22 cellular contexts compared by ENCODE assay signal in the genomic region with DNA sequence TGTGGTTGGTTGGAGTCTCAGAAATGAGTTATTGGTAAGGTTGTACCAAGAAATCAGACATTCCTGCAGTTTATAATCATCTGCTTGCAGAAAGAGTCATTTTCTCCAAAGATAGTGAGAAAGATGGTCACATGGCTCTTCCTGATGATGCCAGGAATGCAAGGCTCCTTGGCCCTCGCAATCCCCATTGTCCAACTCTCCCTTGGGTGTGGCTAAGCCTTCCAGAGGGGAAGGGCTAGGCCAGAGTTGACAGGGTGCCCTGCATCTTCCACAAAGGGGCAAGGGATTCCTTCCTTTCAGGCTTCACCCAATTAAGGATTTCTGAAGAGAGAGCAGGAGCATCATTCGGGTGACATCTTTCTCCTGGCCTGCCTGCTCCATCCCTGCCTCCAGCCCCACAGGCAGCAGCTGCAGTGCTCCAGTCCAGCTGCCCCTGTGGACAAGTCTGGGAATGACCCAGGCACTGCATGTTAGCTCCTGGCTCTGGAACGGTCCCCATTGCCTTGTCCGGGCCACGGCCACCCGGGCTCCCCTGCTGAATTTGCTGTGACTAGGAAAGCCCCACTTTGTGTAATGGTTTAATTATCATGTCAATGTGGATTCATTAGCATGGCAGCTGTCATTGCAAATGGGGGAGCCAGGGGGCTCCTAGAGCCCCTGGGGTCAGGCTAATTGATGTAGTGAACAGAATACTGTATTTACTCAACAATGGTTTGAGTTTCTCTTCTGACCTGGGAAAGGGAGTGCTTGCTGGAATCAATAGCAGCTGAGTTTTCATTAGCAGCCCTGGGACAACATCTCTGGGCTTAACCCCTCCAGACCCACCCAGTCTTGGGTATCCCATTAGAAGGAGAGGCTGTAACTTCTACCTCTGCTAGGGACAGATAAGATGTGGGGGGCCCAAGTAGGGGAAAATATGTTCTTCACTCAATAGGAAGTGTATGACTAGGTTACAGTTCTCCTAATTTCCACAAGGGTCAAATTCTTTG.
DNase-seq lines count a peak whose midpoint lies in the region; ATAC-seq and TF ChIP-seq lines count a peak whose summit lies in the region.
"Had no signal": no experiment of that assay in that cellular context is flagged by ENCODE, and none has a peak within 500 bp of the region (broad histone marks: within the 10 kb centered on the region; RNA-seq: fewer than 3 reads in every experiment).

No MANE protein-coding gene starts in this region.

- DNase-seq in ELF-1 (ENCODE audit: low read depth, low spot score) (peak; percentile 76), NCI-H69 (lab: John Stamatoyannopoulos, UW) (peak; percentile 50), fibroblast of the aortic adventitia (ENCODE audit: low read depth) (peak; percentile 13), iPS-NIHi7 (ENCODE audit: extremely low spot score) (peak; percentile 64), mucosa of descending colon (no peak), MM.1S (no peak)
- DNase-seq: activated CD4-positive, alpha-beta T cell treated with anti-CD3 and anti-CD28 coated beads, Interleukin-2, amount 10 ng/mL, durations not matched to agents 24 days and 14 days; activated gamma-delta T cell; activated naive CD8-positive, alpha-beta T cell treated with anti-CD3 and anti-CD28 coated beads, Interleukin-2, amount 10 ng/mL, durations not matched to agents 7 days and 5 days; activated T-cell treated with anti-CD3 and anti-CD28 coated beads, Interleukin-2, amount 50 U/mL, for 24 hours; CD8-positive, alpha-beta memory T cell; central memory CD4-positive, alpha-beta T cell; dermis blood vessel endothelial cell; DMS 273 treated with DMSO at 0.1 percent for 48 hours; HCEC 1CT; NCI-H1417 treated with DMSO at 0.1 percent for 48 hours; NCI-H446 treated with DMSO at 0.1 percent for 48 hours; tibial artery; WERI-Rb-1 had no signal

- no peaks in the 10 kb centered on the region for H3K79me2 ChIP-seq in MM.1S (ENCODE audit: low read length)

- H3K27ac ChIP-seq in MM.1S (ENCODE audit: low read length), result no peak overlapping the region
- H3K27ac ChIP-seq: prostate gland, tibial artery, WERI-Rb-1 had no signal

- H3K4me2 ChIP-seq in MM.1S (ENCODE audit: low read depth, low read length), result no peak overlapping the region

- H3K36me3 ChIP-seq in mucosa of descending colon (ENCODE audit: low read depth), result no peaks in the 10 kb centered on the region
- no peaks in the 10 kb centered on the region for H3K36me3 ChIP-seq in MM.1S (replicated peaks; ENCODE audit: insufficient read depth, low read length)
- H3K36me3 ChIP-seq: prostate gland, tibial artery, WERI-Rb-1 had no signal

- H3K9me3 ChIP-seq in mucosa of descending colon (no peaks in the 10 kb centered on the region), MM.1S (replicated peaks; ENCODE audit: insufficient read depth, low read length) (no peaks in the 10 kb centered on the region)
- H3K9me3 ChIP-seq: prostate gland, tibial artery had no signal

- intact Hi-C loops in mucosa of descending colon (cut with DNase I, micrococcal nuclease), result no loop called here

- ATAC-seq in mucosa of descending colon (no peak), GM19397 (IDR thresholded peaks at IDR 0.05; ENCODE audit: unreplicated experiment) (no peak), GM21381 (IDR thresholded peaks at IDR 0.05; ENCODE audit: unreplicated experiment) (no peak)

- H3K9me2 ChIP-seq in MM.1S (replicated peaks; ENCODE audit: insufficient read depth, low read length), result no peaks in the 10 kb centered on the region

- H3K4me1 ChIP-seq in mucosa of descending colon (ENCODE audit: low read depth) (no peaks in the 10 kb centered on the region), MM.1S (ENCODE audit: low read length) (no peaks in the 10 kb centered on the region)
- H3K4me1 ChIP-seq: prostate gland, tibial artery had no signal

- H3K9ac ChIP-seq in MM.1S (ENCODE audit: low read length), result no peak overlapping the region

- H3K4me3 ChIP-seq in fibroblast of the aortic adventitia (ENCODE audit: low read depth, low read length) (no peak overlapping the region), mucosa of descending colon (no peak overlapping the region), MM.1S (ENCODE audit: low read length) (no peak overlapping the region)
- H3K4me3 ChIP-seq: prostate gland, tibial artery had no signal

- no peak overlapping the region for H2AFZ ChIP-seq in MM.1S (ENCODE audit: low read length)

- TF ChIP-seq CTCF in fibroblast of the aortic adventitia (IDR thresholded peaks at IDR 0.05; ENCODE audit: insufficient read depth, low read length), result no peak
- TF ChIP-seq CTCF in mucosa of descending colon (IDR thresholded peaks at IDR 0.05), result no peak
- TF ChIP-seq CTCF in MM.1S (IDR thresholded peaks at IDR 0.05; ENCODE audit: low read length), result no peak

- no peaks in the 10 kb centered on the region for H4K20me1 ChIP-seq in MM.1S (ENCODE audit: insufficient read depth, low read length)

- H3K27me3 ChIP-seq in MM.1S (replicated peaks; ENCODE audit: insufficient read depth, low read length), result no peaks in the 10 kb centered on the region
- H3K27me3 ChIP-seq: tibial artery had no signal

- H3F3A ChIP-seq in MM.1S (ENCODE audit: insufficient read depth, low read length), result no peaks in the 10 kb centered on the region

Comparison
In these comparisons a context has a peak if more than half of its experiments do, and no peak if none do; other contexts are left out.
1. DNase-seq: peak in ELF-1 (single experiment), NCI-H69 (single experiment), fibroblast of the aortic adventitia (single experiment) and iPS-NIHi7 (single experiment); none in mucosa of descending colon (0 of 3) and MM.1S (single experiment).